ENCODE assay signal across 9 cellular contexts in the genomic region with DNA sequence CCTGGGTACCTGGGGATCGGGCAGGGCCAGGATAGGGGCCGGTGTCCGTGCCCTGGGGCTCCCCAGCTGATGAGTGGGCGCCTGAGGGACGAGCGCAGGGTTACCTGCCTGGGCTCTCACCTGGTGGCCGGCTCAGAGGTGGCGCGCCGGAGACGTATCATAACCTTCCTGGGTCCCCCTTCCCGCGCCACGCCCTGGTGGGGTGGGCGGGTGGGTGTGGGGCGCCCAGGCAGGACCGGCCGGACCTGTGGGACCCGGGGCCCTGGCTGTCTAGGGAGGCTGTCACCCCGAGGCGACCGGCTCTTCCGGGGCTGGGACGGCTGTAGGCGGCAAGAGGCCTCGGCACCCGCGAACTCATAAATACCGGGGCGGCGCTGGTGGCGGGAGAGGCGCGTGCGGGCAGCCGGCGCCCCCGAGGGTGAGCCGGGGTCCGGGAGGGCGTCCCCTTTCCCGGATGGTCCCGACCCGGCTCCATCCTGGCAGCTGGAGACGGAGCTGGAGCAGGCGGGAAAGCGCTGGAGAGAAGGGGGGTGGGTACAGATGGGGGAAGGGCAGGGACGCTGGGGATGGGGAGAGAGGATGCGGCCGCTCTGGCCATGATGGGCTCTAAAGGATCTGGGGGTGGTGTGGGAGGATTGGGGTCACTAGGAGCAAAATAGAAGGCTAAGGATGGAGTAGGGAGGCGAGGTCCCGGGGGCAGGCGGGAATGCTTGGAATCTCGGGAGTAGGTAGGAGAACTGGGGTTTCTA. TPM values are rescaled to one million over a fixed set of nuclear protein-coding genes. Genes with fewer than 3 reads are reported as not detected.
DNase-seq lines count a peak whose midpoint lies in the region; ATAC-seq and TF ChIP-seq lines count a peak whose summit lies in the region.
"Had no signal": no experiment of that assay in that cellular context is flagged by ENCODE, and none has a peak within 500 bp of the region (broad histone marks: within the 10 kb centered on the region; RNA-seq: fewer than 3 reads in every experiment).

A gene with protein sequence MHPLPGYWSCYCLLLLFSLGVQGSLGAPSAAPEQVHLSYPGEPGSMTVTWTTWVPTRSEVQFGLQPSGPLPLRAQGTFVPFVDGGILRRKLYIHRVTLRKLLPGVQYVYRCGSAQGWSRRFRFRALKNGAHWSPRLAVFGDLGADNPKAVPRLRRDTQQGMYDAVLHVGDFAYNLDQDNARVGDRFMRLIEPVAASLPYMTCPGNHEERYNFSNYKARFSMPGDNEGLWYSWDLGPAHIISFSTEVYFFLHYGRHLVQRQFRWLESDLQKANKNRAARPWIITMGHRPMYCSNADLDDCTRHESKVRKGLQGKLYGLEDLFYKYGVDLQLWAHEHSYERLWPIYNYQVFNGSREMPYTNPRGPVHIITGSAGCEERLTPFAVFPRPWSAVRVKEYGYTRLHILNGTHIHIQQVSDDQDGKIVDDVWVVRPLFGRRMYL (plus strand): TSS at position 386 of the 749 bp plus-strand sequence. CDS start 902 bp downstream, outside the sequence.

- H3K9me2 ChIP-seq in PC-9 (ENCODE audit: insufficient read depth) = no peaks in the 10 kb centered on the region

- peaks cover 10% of the 10 kb centered on the region for H3K4me1 Mint-ChIP-seq in stimulated activated naive CD8-positive, alpha-beta T cell treated with anti-CD3 and anti-CD28 coated beads, Interleukin-15, Interleukin-2, amounts not matched to agents 100 ng/mL and 50 ng/mL, for 24 hours (ENCODE audit: low read depth)

- POLR2A ChIA-PET in PC-9 (lab: Charles Lee; ENCODE audit: unreplicated experiment) = no interaction called here

- peak within 1 kb of the TSS; percentile 74 for H3K4me3 Mint-ChIP-seq in stimulated activated naive CD8-positive, alpha-beta T cell treated with anti-CD3 and anti-CD28 coated beads, Interleukin-15, Interleukin-2, amounts not matched to agents 100 ng/mL and 50 ng/mL, for 24 hours

- H3K4me1 ChIP-seq in PC-9 (replicated peaks; ENCODE audit: insufficient read depth) (peaks cover 29% of the 10 kb centered on the region), iPS-15b (ENCODE audit: control insufficient read depth, insufficient read depth, low read length) (no peaks in the 10 kb centered on the region), thyroid gland (peaks cover 0 to 8% of the 10 kb centered on the region in 2 donors)

- DNase-seq in PC-9 (peak; percentile 38 to 72), NOMO-1 treated with DMSO at 0.1 percent for 48 hours (lab: John Stamatoyannopoulos, UW; ENCODE audit: unreplicated experiment) (no peak), thyroid gland (no peak), cardiac septum (ENCODE audit: low spot score) (no peak)
- peak; percentile 17 for DNase-seq in activated naive CD4-positive, alpha-beta T cell treated with anti-CD3 and anti-CD28 coated beads, Interleukin-2, amount 50 U/mL, for 16 hours

- peaks cover 19% of the 10 kb centered on the region for H3K79me2 ChIP-seq in PC-9 (ENCODE audit: low read depth)

- peak within 1 kb of the TSS; percentile 82 for H3K4me2 ChIP-seq in PC-9

- intact Hi-C loops in PC-9 (cut with micrococcal nuclease; ENCODE audit: unreplicated experiment) = no loop called here
- intact Hi-C loops in thyroid gland (cut with DNase I) = no loop called here
- intact Hi-C loops in cardiac septum (cut with DNase I) = no loop called here

- BruUV-seq in PC-9 (replicated peaks; lab: Mats Ljungman, UMichigan) = no TSS peak

- H3K4me3 ChIP-seq in PC-9 (peak within 1 kb of the TSS; percentile 96), iPS-15b (ENCODE audit: low read depth, low read length) (peak within 1 kb of the TSS; percentile 48), thyroid gland (replicated peaks in 1 of 3) (no peak within 1 kb of the TSS)

- TF ChIP-seq CTCF in PC-9 (conservative IDR thresholded peaks at IDR 0.05) (no peak), thyroid gland (IDR thresholded peaks at IDR 0.05) (no peak)

- no peak within 1 kb of the TSS for H3K9ac ChIP-seq in iPS-15b (ENCODE audit: low read depth, low read length)

- H3K9me3 ChIP-seq in PC-9 (ENCODE audit: insufficient read depth, low read depth) = no peaks in the 10 kb centered on the region
- no peaks in the 10 kb centered on the region for H3K9me3 ChIP-seq in iPS-15b (ENCODE audit: control insufficient read depth, insufficient read depth, low read length)
- no peaks in the 10 kb centered on the region for H3K9me3 ChIP-seq in thyroid gland

- CTCF ChIA-PET in PC-9 (lab: Charles Lee) = interaction anchor here (0.6 to 1.1 kb wide), 2 partner anchors 11 to 12 kb away, joined by 3 to 13 read pairs; no protein-coding TSS in a partner anchor

- no peak for ATAC-seq in GM21576 (IDR thresholded peaks at IDR 0.05; ENCODE audit: unreplicated experiment)

- TF ChIP-seq POLR2A in thyroid gland (IDR thresholded peaks at IDR 0.05) = no peak

- H2AFZ ChIP-seq in PC-9 = peak within 1 kb of the TSS; percentile 82

- no peaks in the 10 kb centered on the region for H3K9me3 Mint-ChIP-seq in stimulated activated naive CD8-positive, alpha-beta T cell treated with anti-CD3 and anti-CD28 coated beads, Interleukin-15, Interleukin-2, amounts not matched to agents 100 ng/mL and 50 ng/mL, for 24 hours

- H3K27me3 ChIP-seq in PC-9 (ENCODE audit: insufficient read depth, low read depth) (no peaks in the 10 kb centered on the region), iPS-15b (ENCODE audit: control insufficient read depth, insufficient read depth, low read length) (peaks cover 38% of the 10 kb centered on the region), thyroid gland (peaks cover 9% of the 10 kb centered on the region)

- H3K27me3 Mint-ChIP-seq in stimulated activated naive CD8-positive, alpha-beta T cell treated with anti-CD3 and anti-CD28 coated beads, Interleukin-15, Interleukin-2, amounts not matched to agents 100 ng/mL and 50 ng/mL, for 24 hours = peaks cover 49% of the 10 kb centered on the region

- H3K36me3 ChIP-seq in PC-9 (ENCODE audit: low read depth) = no peaks in the 10 kb centered on the region
- H3K36me3 ChIP-seq in iPS-15b (ENCODE audit: control insufficient read depth, insufficient read depth, low read length) = peaks cover 4% of the 10 kb centered on the region
- no peaks in the 10 kb centered on the region for H3K36me3 ChIP-seq in thyroid gland

- H4K20me1 ChIP-seq in PC-9 (ENCODE audit: insufficient read depth) = no peaks in the 10 kb centered on the region

- H3K36me3 Mint-ChIP-seq in stimulated activated naive CD8-positive, alpha-beta T cell treated with anti-CD3 and anti-CD28 coated beads, Interleukin-15, Interleukin-2, amounts not matched to agents 100 ng/mL and 50 ng/mL, for 24 hours (ENCODE audit: low read depth) = no peaks in the 10 kb centered on the region

- H3K27ac ChIP-seq in PC-9 (peak within 1 kb of the TSS; percentile 26), thyroid gland (no peak within 1 kb of the TSS)

- H3K27ac Mint-ChIP-seq in stimulated activated naive CD8-positive, alpha-beta T cell treated with anti-CD3 and anti-CD28 coated beads, Interleukin-15, Interleukin-2, amounts not matched to agents 100 ng/mL and 50 ng/mL, for 24 hours = no peak within 1 kb of the TSS

- WGBS in thyroid gland, 2 donors = 4 to 7% methylated on average over 26 to 28 of the region's 54 CpGs

- H3F3A ChIP-seq in PC-9 (ENCODE audit: insufficient read depth, low read depth) = peaks cover 22% of the 10 kb centered on the region

RNA-seq across cellular contexts. Expression of the gene that starts here (rescaled TPM):
- total RNA-seq in PC-9 (2021) (3.8 and 5.4 TPM in 2 replicates), thyroid gland (under 1 TPM in 1 of 4 donors, not detected in 3; 0.22 TPM), cardiac septum (not detected)
- total RNA-seq: lung microvascular endothelial cell had no signal

Comparison
In these comparisons a context has a peak if more than half of its experiments do, and no peak if none do; other contexts are left out.
1. DNase-seq: peak in PC-9 (2 of 2) and activated naive CD4-positive, alpha-beta T cell treated with anti-CD3 and anti-CD28 coated beads, Interleukin-2, amount 50 U/mL, for 16 hours (single experiment); none in NOMO-1 treated with DMSO at 0.1 percent for 48 hours (single experiment), thyroid gland (0 of 2) and cardiac septum (single experiment).
2. H3K4me3 ChIP-seq: peak in PC-9 (single experiment) and iPS-15b (single experiment); none in thyroid gland (0 of 3).